Comparison of ENCODE assay signal across 8 cellular contexts in genomic region chr19:57747472-57747807, GRCh38. TPM values are rescaled to one million over a fixed set of nuclear protein-coding genes. Genes with fewer than 3 reads are reported as not detected.
DNase-seq lines count a peak whose midpoint lies in the region; ATAC-seq and TF ChIP-seq lines count a peak whose summit lies in the region.

No MANE protein-coding gene starts in this region.

- H3K9me3 ChIP-seq in CD4-positive, CD25-positive, alpha-beta regulatory T cell (ENCODE audit: control insufficient read depth in 2 of 2, low read length in 2 of 2), result peaks cover 41 to 52% of the 10 kb centered on the region in 2 experiments
- H3K9me3 ChIP-seq in OCI-LY1 (ENCODE audit: low read length), result peaks cover 22% of the 10 kb centered on the region
- no peaks in the 10 kb centered on the region for H3K9me3 ChIP-seq in endodermal cell (ENCODE audit: control insufficient read depth, low read length)
- no peaks in the 10 kb centered on the region for H3K9me3 ChIP-seq in neural cell (ENCODE audit: low read length)

- H3K27ac ChIP-seq in CD4-positive, CD25-positive, alpha-beta regulatory T cell (ENCODE audit: insufficient read depth, low read length, poor library complexity, severe bottlenecking), result no peak overlapping the region
- H3K27ac ChIP-seq in OCI-LY1 (ENCODE audit: low read depth, low read length, poor library complexity, severe bottlenecking) (peak overlapping the region; percentile 55), endodermal cell (ENCODE audit: low read depth, low read length) (no peak overlapping the region), neural cell (ENCODE audit: low read length) (peak overlapping the region; percentile 96)

- H3K4me1 Mint-ChIP-seq in CD4-positive, CD25-positive, alpha-beta regulatory T cell, result peaks cover 16 to 39% (median 19%) of the 10 kb centered on the region in 4 donors
- H3K4me1 Mint-ChIP-seq in endodermal cell, result peaks cover 13% of the 10 kb centered on the region

- no peak for TF ChIP-seq EP300 in neural cell (conservative IDR thresholded peaks at IDR 0.05; ENCODE audit: poor library complexity, severe bottlenecking)

- no peak for ATAC-seq in CD4-positive, CD25-positive, alpha-beta regulatory T cell (ENCODE audit: low read depth in 2 of 2)
- no peak for ATAC-seq in GM21381 (IDR thresholded peaks at IDR 0.05; ENCODE audit: unreplicated experiment)

- peak overlapping the region; percentile 89 for H3K9ac ChIP-seq in OCI-LY1 (ENCODE audit: low read length)
- H3K9ac ChIP-seq in endodermal cell (ENCODE audit: extremely low read depth, low read length, poor library complexity, severe bottlenecking), result peak overlapping the region; percentile 92
- H3K9ac ChIP-seq in neural cell (ENCODE audit: low read length), result peak overlapping the region; percentile 97

- no peaks in the 10 kb centered on the region for H3F3A ChIP-seq in OCI-LY1 (ENCODE audit: insufficient read depth, low read length)
- no peaks in the 10 kb centered on the region for H3F3A ChIP-seq in neural cell (ENCODE audit: insufficient read depth, low read length, poor library complexity, severe bottlenecking)

- H3K4me3 Mint-ChIP-seq in CD4-positive, CD25-positive, alpha-beta regulatory T cell, result peak overlapping the region; percentile 91 to 96 (median 94)
- H3K4me3 Mint-ChIP-seq in endodermal cell, result peak overlapping the region; percentile 100

- DNase-seq in CD4-positive, CD25-positive, alpha-beta regulatory T cell, result peak in 1 of 3 donors; percentile 27
- no peak for DNase-seq in endodermal cell
- no peak for DNase-seq in GDM1 (lab: John Stamatoyannopoulos, UW)
- no peak for DNase-seq in KBM-7
- no peak for DNase-seq in NCI-H1092 (lab: John Stamatoyannopoulos, UW)

- peaks cover 32% of the 10 kb centered on the region for H3K79me2 ChIP-seq in OCI-LY1 (ENCODE audit: insufficient read depth, low read length)
- H3K79me2 ChIP-seq in neural cell (replicated peaks; ENCODE audit: insufficient read depth, low read length), result peaks cover 46% of the 10 kb centered on the region

- no peaks in the 10 kb centered on the region for H3K27me3 Mint-ChIP-seq in CD4-positive, CD25-positive, alpha-beta regulatory T cell
- H3K27me3 Mint-ChIP-seq in endodermal cell (ENCODE audit: insufficient read depth), result no peaks in the 10 kb centered on the region

- no peak overlapping the region for H2AFZ ChIP-seq in OCI-LY1 (ENCODE audit: low read length)
- H2AFZ ChIP-seq in neural cell (ENCODE audit: low read depth, low read length), result peak overlapping the region; percentile 84

- peaks cover 53% of the 10 kb centered on the region for H3K36me3 Mint-ChIP-seq in CD4-positive, CD25-positive, alpha-beta regulatory T cell
- H3K36me3 Mint-ChIP-seq in endodermal cell (ENCODE audit: low read depth), result peaks cover 46% of the 10 kb centered on the region

- no peak for TF ChIP-seq CTCF in OCI-LY1 (IDR thresholded peaks at IDR 0.05; ENCODE audit: low read length)
- TF ChIP-seq CTCF in endodermal cell (conservative IDR thresholded peaks at IDR 0.05), result no peak
- TF ChIP-seq CTCF in neural cell (IDR thresholded peaks at IDR 0.05; ENCODE audit: poor library complexity, severe bottlenecking), result no peak

- no peaks in the 10 kb centered on the region for H3K27me3 ChIP-seq in CD4-positive, CD25-positive, alpha-beta regulatory T cell (ENCODE audit: control insufficient read depth, insufficient read depth, low read length)
- H3K27me3 ChIP-seq in OCI-LY1 (ENCODE audit: insufficient read depth, low read length), result no peaks in the 10 kb centered on the region
- H3K27me3 ChIP-seq in endodermal cell (ENCODE audit: control insufficient read depth, insufficient read depth, low read length, poor library complexity, severe bottlenecking), result no peaks in the 10 kb centered on the region
- no peaks in the 10 kb centered on the region for H3K27me3 ChIP-seq in neural cell (ENCODE audit: insufficient read depth, low read depth, low read length)

- peaks cover 3 to 50% (median 35%) of the 10 kb centered on the region in 7 donors for H3K9me3 Mint-ChIP-seq in CD4-positive, CD25-positive, alpha-beta regulatory T cell
- H3K9me3 Mint-ChIP-seq in endodermal cell, result peaks cover 16% of the 10 kb centered on the region

- peaks cover 42% of the 10 kb centered on the region for H3K36me3 ChIP-seq in CD4-positive, CD25-positive, alpha-beta regulatory T cell (ENCODE audit: control insufficient read depth, insufficient read depth, low read length)
- H3K36me3 ChIP-seq in OCI-LY1 (ENCODE audit: insufficient read depth, low read length) (peaks cover 50% of the 10 kb centered on the region), endodermal cell (ENCODE audit: control insufficient read depth, insufficient read depth, low read length) (peaks cover 43% of the 10 kb centered on the region), neural cell (ENCODE audit: insufficient read depth, low read length) (peaks cover 10% of the 10 kb centered on the region)

- TF ChIP-seq RAD21 in neural cell (conservative IDR thresholded peaks at IDR 0.05), result no peak

- peak overlapping the region; percentile 98 for H3K4me2 ChIP-seq in OCI-LY1 (ENCODE audit: low read length)
- H3K4me2 ChIP-seq in neural cell (ENCODE audit: low read length), result peak overlapping the region; percentile 94

- peak overlapping the region; percentile 93 for H3K4me3 ChIP-seq in CD4-positive, CD25-positive, alpha-beta regulatory T cell (ENCODE audit: low read depth, low read length)
- H3K4me3 ChIP-seq in OCI-LY1 (ENCODE audit: low read depth, low read length, poor library complexity, severe bottlenecking) (peak overlapping the region; percentile 91), endodermal cell (ENCODE audit: low read length) (peak overlapping the region; percentile 99), neural cell (ENCODE audit: low read length) (peak overlapping the region; percentile 91)

- H3K9me2 ChIP-seq in OCI-LY1 (ENCODE audit: low read depth, low read length) (no peaks in the 10 kb centered on the region), neural cell (ENCODE audit: insufficient read depth, low read length) (no peaks in the 10 kb centered on the region)

- peaks cover 11% of the 10 kb centered on the region for H3K4me1 ChIP-seq in CD4-positive, CD25-positive, alpha-beta regulatory T cell (ENCODE audit: control insufficient read depth, insufficient read depth, low read length, poor library complexity, severe bottlenecking)
- H3K4me1 ChIP-seq in OCI-LY1 (ENCODE audit: insufficient read depth, low read length, severe bottlenecking), result peaks cover 20% of the 10 kb centered on the region
- no peaks in the 10 kb centered on the region for H3K4me1 ChIP-seq in endodermal cell (ENCODE audit: control insufficient read depth, insufficient read depth, low read length)

- in situ Hi-C loops in KBM-7 (cut with MboI; ENCODE audit: low pct_unique_long_range_greater_than_20kb, low sequenced_read_pairs), result no loop called here

- peak overlapping the region in 2 of 3 donors; percentile 85 to 89 for H3K27ac Mint-ChIP-seq in CD4-positive, CD25-positive, alpha-beta regulatory T cell
- peak overlapping the region; percentile 98 for H3K27ac Mint-ChIP-seq in endodermal cell

- 0 to 46% methylated on average over 1 to 6 of the region's 6 CpGs for WGBS in endodermal cell (ENCODE audit: insufficient coverage in 1 of 2, insufficient read length in 1 of 2), 2 experiments

- H4K20me1 ChIP-seq in OCI-LY1 (ENCODE audit: insufficient read depth, low read length), result no peaks in the 10 kb centered on the region
- H4K20me1 ChIP-seq in neural cell (ENCODE audit: insufficient read depth), result no peaks in the 10 kb centered on the region

TF ChIP-seq in neural cell, 6 proteins besides CTCF, POLR2A, EP300 and RAD21 (continues in another document):
- TF ChIP-seq TAF1 (IDR thresholded peaks at IDR 0.05; ENCODE audit: low read depth), result no peak
- no peak for TF ChIP-seq EZH2 (IDR thresholded peaks at IDR 0.05; ENCODE audit: borderline replicate concordance, insufficient read depth, low read length, poor library complexity, severe bottlenecking)
- no peak for TF ChIP-seq SMC3 (conservative IDR thresholded peaks at IDR 0.05; ENCODE audit: poor library complexity)
- TF ChIP-seq POLR2AphosphoS5 (IDR thresholded peaks at IDR 0.05), result no peak
- no peak for TF ChIP-seq MXI1 (conservative IDR thresholded peaks at IDR 0.05; ENCODE audit: poor library complexity, severe bottlenecking)

RNA-seq across cellular contexts. Expression of gene ZNF776, which starts 0.8 kb away (rescaled TPM):
- total RNA-seq in CD4-positive, CD25-positive, alpha-beta regulatory T cell, result 15.4 TPM
- polyA plus RNA-seq in CD4-positive, CD25-positive, alpha-beta regulatory T cell, result 10 to 100 TPM in 1 of 4 donors, 1 to 10 TPM in 3; 2.9 to 12.2 (median 7.5) TPM
- total RNA-seq in endodermal cell, result 10 to 100 TPM; 16.2 to 21.4 TPM
- polyA plus RNA-seq in endodermal cell (2013, experiment 1 of 2), result 19.0 TPM
- 18.1 TPM for polyA plus RNA-seq in endodermal cell (2013, experiment 2 of 2)
- 54.7 and 62.3 TPM in 2 replicates for polyA plus RNA-seq in neural cell
- 103 and 107 TPM in 2 replicates for polyA minus RNA-seq in neural cell

RNA-seq across cellular contexts. Expression of gene ZNF671, which starts 20.0 kb away (rescaled TPM):
- total RNA-seq in CD4-positive, CD25-positive, alpha-beta regulatory T cell, result 9.2 TPM
- 10 to 100 TPM; 19.5 to 28.6 (median 23.3) TPM for polyA plus RNA-seq in CD4-positive, CD25-positive, alpha-beta regulatory T cell
- total RNA-seq in endodermal cell, result 1 to 10 TPM; 6.0 to 9.6 TPM
- polyA plus RNA-seq in endodermal cell (2013, experiment 1 of 2), result 6.7 TPM
- polyA plus RNA-seq in endodermal cell (2013, experiment 2 of 2), result 5.2 TPM
- polyA plus RNA-seq in neural cell, result 14.8 and 26.2 TPM in 2 replicates
- 28.2 and 33.1 TPM in 2 replicates for polyA minus RNA-seq in neural cell

RNA-seq across cellular contexts. Expression of gene ZNF586, which starts 22.0 kb away (rescaled TPM):
- 39.4 TPM for total RNA-seq in CD4-positive, CD25-positive, alpha-beta regulatory T cell
- polyA plus RNA-seq in CD4-positive, CD25-positive, alpha-beta regulatory T cell, result 10 to 100 TPM; 18.7 to 32.2 (median 31.3) TPM
- total RNA-seq in endodermal cell, result 10 to 100 TPM; 15.1 to 17.0 TPM
- 8.7 TPM for polyA plus RNA-seq in endodermal cell (2013, experiment 1 of 2)
- polyA plus RNA-seq in endodermal cell (2013, experiment 2 of 2), result 7.6 TPM
- 22.0 and 23.7 TPM in 2 replicates for polyA plus RNA-seq in neural cell
- polyA minus RNA-seq in neural cell, result 61.4 and 66.3 TPM in 2 replicates

RNA-seq across cellular contexts. Expression of gene ZNF154, which starts 38.4 kb away (rescaled TPM):
- 3.7 TPM for total RNA-seq in CD4-positive, CD25-positive, alpha-beta regulatory T cell
- 1 to 10 TPM in 1 of 4 donors, under 1 TPM in 2, not detected in 1; 0.25 to 1.9 (median 0.57) TPM for polyA plus RNA-seq in CD4-positive, CD25-positive, alpha-beta regulatory T cell
- 10 to 100 TPM; 15.9 to 21.2 TPM for total RNA-seq in endodermal cell
- 16.4 TPM for polyA plus RNA-seq in endodermal cell (2013, experiment 1 of 2)
- polyA plus RNA-seq in endodermal cell (2013, experiment 2 of 2), result 13.3 TPM
- 25.1 and 25.5 TPM in 2 replicates for polyA plus RNA-seq in neural cell
- polyA minus RNA-seq in neural cell, result 52.3 and 55.9 TPM in 2 replicates

Comparison
In these comparisons a context has a peak if more than half of its experiments do, and no peak if none do; other contexts are left out.
1. H3K27ac ChIP-seq: peak in OCI-LY1 (single experiment) and neural cell (single experiment); none in CD4-positive, CD25-positive, alpha-beta regulatory T cell (single experiment) and endodermal cell (single experiment).
2. Peak in every context shown above with its lines, with median percentiles within 50 percentile points of each other: H3K4me3 ChIP-seq and H3K9ac ChIP-seq.